Comparison of ENCODE assay signal across 20 cellular contexts in genomic region chr16:78211200-78211599, GRCh38.
"Had no signal": no experiment of that assay in that cellular context is flagged by ENCODE, and none has a peak within 500 bp of the region (broad histone marks: within the 10 kb centered on the region; RNA-seq: fewer than 3 reads in every experiment).

No MANE protein-coding gene starts in this region.

- H3K27me3 ChIP-seq: brain microvascular endothelial cell, hepatocyte, tibial nerve had no signal

- H3K4me1 ChIP-seq: tibial nerve had no signal

- H2AFZ ChIP-seq: hepatocyte had no signal

- H3K4me3 Mint-ChIP-seq: activated naive CD4-positive, alpha-beta T cell treated with anti-CD3 and anti-CD28 coated beads for 36 hours; activated naive CD8-positive, alpha-beta T cell treated with anti-CD3 and anti-CD28 coated beads, Interleukin-2, amount 50 U/mL, for 24 hours; activated T-cell treated with anti-CD3 and anti-CD28 coated beads, Interleukin-2, amount 50 U/mL, for 4 hours; central memory CD8-positive, alpha-beta T cell; nephron had no signal

- H3K9me3 Mint-ChIP-seq: activated naive CD4-positive, alpha-beta T cell treated with anti-CD3 and anti-CD28 coated beads for 36 hours; activated T-cell treated with anti-CD3 and anti-CD28 coated beads, Interleukin-2, amount 50 U/mL, for 4 hours; central memory CD8-positive, alpha-beta T cell; nephron had no signal

- H3K36me3 ChIP-seq: brain microvascular endothelial cell, tibial nerve had no signal

- H3K27ac Mint-ChIP-seq: activated naive CD4-positive, alpha-beta T cell treated with anti-CD3 and anti-CD28 coated beads for 36 hours; activated naive CD8-positive, alpha-beta T cell treated with anti-CD3 and anti-CD28 coated beads, Interleukin-2, amount 50 U/mL, for 24 hours; nephron had no signal

- H3K79me2 ChIP-seq: hepatocyte had no signal

- H3K27ac ChIP-seq: brain microvascular endothelial cell, coronary artery, hepatocyte, tibial nerve had no signal

- H3K27me3 Mint-ChIP-seq: activated naive CD8-positive, alpha-beta T cell treated with anti-CD3 and anti-CD28 coated beads, Interleukin-2, amount 50 U/mL, for 24 hours; central memory CD8-positive, alpha-beta T cell had no signal

- H3K4me3 ChIP-seq: coronary artery, hepatocyte, lung, tibial nerve had no signal

- ATAC-seq: activated naive CD8-positive, alpha-beta T cell treated with anti-CD3 and anti-CD28 coated beads, Interleukin-2, amount 50 U/mL, for 24 hours; activated T-cell treated with anti-CD3 and anti-CD28 coated beads, Interleukin-2, amount 50 U/mL, for 4 hours; left colon had no signal

- DNase-seq: activated CD4-positive, alpha-beta T cell treated with anti-CD3 and anti-CD28 coated beads, Interleukin-2, amount 50 U/mL, for 1 hour; activated CD4-positive, CD25-positive, alpha-beta regulatory T cell treated with anti-CD3 and anti-CD28 coated beads, Interleukin-2, amount 50 U/mL, for 72 hours; activated CD8-positive, alpha-beta memory T cell treated with anti-CD3 and anti-CD28 coated beads, Interleukin-2, amount 50 U/mL, for 4 hours; activated naive CD4-positive, alpha-beta T cell treated with anti-CD3 and anti-CD28 coated beads for 36 hours; activated naive CD8-positive, alpha-beta T cell treated with anti-CD3 and anti-CD28 coated beads, Interleukin-2, amount 50 U/mL, for 24 hours; activated T-cell treated with anti-CD3 and anti-CD28 coated beads, Interleukin-2, amount 50 U/mL, for 4 hours; anterior cingulate cortex; brain microvascular endothelial cell; left colon; midbrain; nucleus accumbens; stimulated activated naive CD4-positive, alpha-beta T cell; SW 1271; T-helper 2 cell had no signal

- H3K4me1 Mint-ChIP-seq: activated naive CD8-positive, alpha-beta T cell treated with anti-CD3 and anti-CD28 coated beads, Interleukin-2, amount 50 U/mL, for 24 hours; central memory CD8-positive, alpha-beta T cell had no signal

- H3K9me3 ChIP-seq: tibial nerve had no signal
